ENCODE assay signal across 8 cellular contexts in genomic region chr1:234980224-234980656, GRCh38.
DNase-seq lines count a peak whose midpoint lies in the region; ATAC-seq and TF ChIP-seq lines count a peak whose summit lies in the region.

No MANE protein-coding gene starts in this region.

- H3K27ac Mint-ChIP-seq in endothelial cell (ENCODE audit: unreplicated experiment) = no peak overlapping the region

- H3K9ac ChIP-seq in skeletal muscle tissue (ENCODE audit: low read depth in 1 of 3, low read length in 3 of 3) = peak overlapping the region; percentile 50 to 74 (median 68)

- DNase-seq in PC-9 (no peak), esophagus muscularis mucosa (ENCODE audit: extremely low spot score) (no peak), DMS153 (lab: John Stamatoyannopoulos, UW) (no peak), endothelial cell (ENCODE audit: low spot score) (no peak)

- H3K9me3 ChIP-seq in PC-9 (ENCODE audit: insufficient read depth, low read depth) (no peaks in the 10 kb centered on the region), esophagus muscularis mucosa (peaks cover 0 to 4% (median 0%) of the 10 kb centered on the region in 4 donors), skeletal muscle tissue (ENCODE audit: control insufficient read depth in 3 of 3, low read length in 3 of 3) (no peaks in the 10 kb centered on the region)

- TF ChIP-seq POLR2A in esophagus muscularis mucosa (IDR thresholded peaks at IDR 0.05; ENCODE audit: low read depth) = no peak

- POLR2A ChIA-PET in PC-9 (lab: Charles Lee; ENCODE audit: unreplicated experiment) = interaction anchor here (0.6 to 1.4 kb wide), 6 partner anchors 17 to 321 kb away, joined by 3 to 5 read pairs (median 4); no protein-coding TSS in a partner anchor

- H3K4me3 Mint-ChIP-seq in endothelial cell (ENCODE audit: unreplicated experiment) = no peak overlapping the region

- no peaks in the 10 kb centered on the region for H3K9me3 Mint-ChIP-seq in endothelial cell (ENCODE audit: unreplicated experiment)

- no peaks in the 10 kb centered on the region for H3K27me3 ChIP-seq in PC-9 (ENCODE audit: insufficient read depth, low read depth)
- H3K27me3 ChIP-seq in esophagus muscularis mucosa = no peaks in the 10 kb centered on the region
- no peaks in the 10 kb centered on the region for H3K27me3 ChIP-seq in skeletal muscle tissue (ENCODE audit: control insufficient read depth in 3 of 3, insufficient read depth in 3 of 3, low read length in 3 of 3)

- peaks cover 79% of the 10 kb centered on the region for H3F3A ChIP-seq in PC-9 (ENCODE audit: insufficient read depth, low read depth)

- H3K36me3 ChIP-seq in PC-9 (ENCODE audit: low read depth) (no peaks in the 10 kb centered on the region), esophagus muscularis mucosa (no peaks in the 10 kb centered on the region), skeletal muscle tissue (ENCODE audit: control insufficient read depth in 3 of 3, insufficient read depth in 3 of 3, low read length in 3 of 3) (no peaks in the 10 kb centered on the region)

- H3K4me1 Mint-ChIP-seq in endothelial cell (ENCODE audit: unreplicated experiment) = peaks cover 54% of the 10 kb centered on the region

- H4K20me1 ChIP-seq in PC-9 (ENCODE audit: insufficient read depth) = no peaks in the 10 kb centered on the region

- H3K4me3 ChIP-seq in PC-9 (peak overlapping the region; percentile 24; the same call in 1 of the 2 replicates), esophagus muscularis mucosa (peak overlapping the region; percentile 3 to 29 (median 19)), skeletal muscle tissue (ENCODE audit: low read length in 3 of 3) (peak overlapping the region; percentile 4 to 41 (median 8))

- H3K27ac ChIP-seq in PC-9 (peak overlapping the region; percentile 99), esophagus muscularis mucosa (replicated peaks in 1 of 4) (peak overlapping the region; percentile 91 to 97 (median 94)), skeletal muscle tissue (ENCODE audit: low read depth, low read length) (peak overlapping the region; percentile 85)

- peak; percentile 4 for ATAC-seq in GM18502 (IDR thresholded peaks at IDR 0.05; ENCODE audit: poor library complexity, unreplicated experiment)
- no peak for ATAC-seq in HG03439 (IDR thresholded peaks at IDR 0.05; ENCODE audit: unreplicated experiment)
- ATAC-seq in GM18870 (IDR thresholded peaks at IDR 0.05; ENCODE audit: unreplicated experiment) = no peak

- CTCF ChIA-PET in PC-9 (lab: Charles Lee) = interaction anchor here (1.3 kb wide), 1 partner anchor 481 kb away, joined by 3 read pairs; no protein-coding TSS in a partner anchor

- no peaks in the 10 kb centered on the region for H3K36me3 Mint-ChIP-seq in endothelial cell (ENCODE audit: low read depth, unreplicated experiment)

- intact Hi-C loops in PC-9 (cut with micrococcal nuclease; ENCODE audit: unreplicated experiment) = loop anchor here (1.0 kb wide), 4 partner anchors 17 to 256 kb away; no protein-coding TSS in a partner anchor
- intact Hi-C loops in esophagus muscularis mucosa (cut with DNase I) = loop anchor here (5.0 kb wide), 2 partner anchors 258 to 368 kb away; partner anchors contain the start of gene IRF2BP2

- H3K27me3 Mint-ChIP-seq in endothelial cell (ENCODE audit: unreplicated experiment) = peaks cover 5% of the 10 kb centered on the region

- H3K79me2 ChIP-seq in PC-9 (ENCODE audit: low read depth) = peaks cover 17% of the 10 kb centered on the region

- TF ChIP-seq CTCF in PC-9 (conservative IDR thresholded peaks at IDR 0.05) (no peak), esophagus muscularis mucosa (IDR thresholded peaks at IDR 0.05) (peak in 1 of 3 experiments; percentile 6), endothelial cell (IDR thresholded peaks at IDR 0.05; ENCODE audit: unreplicated experiment) (no peak)

- peak overlapping the region; percentile 68 for H3K4me2 ChIP-seq in PC-9

- no peak overlapping the region for H2AFZ ChIP-seq in PC-9

- peaks cover 100% of the 10 kb centered on the region for H3K4me1 ChIP-seq in PC-9 (replicated peaks; ENCODE audit: insufficient read depth)
- peaks cover 61 to 78% (median 75%) of the 10 kb centered on the region in 4 donors for H3K4me1 ChIP-seq in esophagus muscularis mucosa
- H3K4me1 ChIP-seq in skeletal muscle tissue (ENCODE audit: control insufficient read depth in 3 of 3, insufficient read depth in 3 of 3, low read length in 3 of 3) = peaks cover 44 to 70% (median 53%) of the 10 kb centered on the region in 3 donors

- no peaks in the 10 kb centered on the region for H3K9me2 ChIP-seq in PC-9 (ENCODE audit: insufficient read depth)

- no peak for TF ChIP-seq EP300 in esophagus muscularis mucosa (IDR thresholded peaks at IDR 0.05)

- WGBS in esophagus muscularis mucosa = 62% methylated on average over 6 of the region's 6 CpGs

- BruUV-seq in PC-9 (replicated peaks; lab: Mats Ljungman, UMichigan) = TSS peak; percentile 54
